In the genomic region with DNA sequence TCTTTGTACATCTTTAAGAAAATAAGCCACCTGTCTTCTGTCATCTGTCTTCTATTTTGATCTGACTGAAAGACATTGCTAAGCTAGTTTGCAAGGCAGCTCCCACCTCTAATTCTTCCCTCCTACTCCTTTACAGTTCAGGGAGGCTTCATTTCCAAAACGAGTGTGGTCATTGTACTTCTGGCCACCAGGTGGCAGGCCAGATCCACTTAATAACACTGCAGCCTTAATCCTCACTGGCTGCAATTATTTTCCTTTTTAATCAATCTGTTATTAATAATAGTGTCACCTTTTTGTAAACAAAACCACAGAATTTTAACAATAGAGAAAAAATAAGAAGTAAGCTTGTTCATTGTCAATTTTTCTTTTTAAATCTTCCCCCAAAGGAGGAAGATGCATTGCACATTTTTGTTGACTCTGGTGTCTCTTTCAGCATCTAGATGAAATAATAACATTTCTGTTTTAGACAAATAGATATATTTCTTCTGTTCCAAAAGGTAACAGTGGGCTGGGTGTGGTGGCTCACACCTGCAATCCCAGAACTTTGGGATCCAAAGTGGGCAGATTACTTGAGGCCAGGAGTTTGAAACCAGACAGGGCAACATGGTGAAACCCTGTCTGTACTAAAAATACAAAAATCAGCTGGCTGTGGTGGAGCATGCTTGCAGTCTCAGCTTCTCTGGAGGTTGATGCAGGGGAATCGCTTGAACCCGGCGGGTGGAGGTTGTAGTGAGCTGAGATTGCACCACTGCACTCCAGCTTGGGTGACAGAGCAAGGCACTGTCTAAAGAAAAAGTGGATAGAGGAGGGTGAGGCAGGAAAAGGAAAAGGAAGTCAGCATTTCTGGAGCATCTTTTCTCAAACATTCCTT, we compare ENCODE assay signal across 8 cellular contexts. TPM values are rescaled to one million over a fixed set of nuclear protein-coding genes. Genes with fewer than 3 reads are reported as not detected.
DNase-seq lines count a peak whose midpoint lies in the region; ATAC-seq and TF ChIP-seq lines count a peak whose summit lies in the region.

No MANE protein-coding gene starts in this region.

- peak; percentile 79 for TF ChIP-seq CTCF in IMR-90 (conservative IDR thresholded peaks at IDR 0.05; ENCODE audit: low read depth, low read length)
- TF ChIP-seq CTCF in left lung (IDR thresholded peaks at IDR 0.05): peak; percentile 87 to 90

- H2AK9ac ChIP-seq in IMR-90 (replicated peaks; ENCODE audit: low read depth, low read length, poor library complexity): no peak overlapping the region

- no peak overlapping the region for H2BK20ac ChIP-seq in IMR-90 (ENCODE audit: low read depth, low read length)

- H3K36me3 Mint-ChIP-seq in stimulated activated naive CD8-positive, alpha-beta T cell treated with anti-CD3 and anti-CD28 coated beads, Interleukin-15, Interleukin-2, amounts not matched to agents 100 ng/mL and 50 ng/mL, for 24 hours (ENCODE audit: low read depth): peaks cover 18% of the 10 kb centered on the region

- H4K8ac ChIP-seq in IMR-90 (ENCODE audit: low read depth in 2 of 2, low read length in 2 of 2): no peak overlapping the region

- H3K4me3 ChIP-seq in IMR-90 (ENCODE audit: insufficient read depth, low read depth, low read length): no peak overlapping the region
- H3K4me3 ChIP-seq in left lung: no peak overlapping the region

- peaks cover 7% of the 10 kb centered on the region for H3K36me3 ChIP-seq in IMR-90 (ENCODE audit: control insufficient read depth, insufficient read depth, low read length)
- H3K36me3 ChIP-seq in left lung: no peaks in the 10 kb centered on the region

- no peaks in the 10 kb centered on the region for H4K20me1 ChIP-seq in IMR-90 (ENCODE audit: insufficient read depth, low read length)

- no peak overlapping the region for H2AFZ ChIP-seq in IMR-90 (replicated peaks; ENCODE audit: low read length, poor library complexity)

- H3K9me3 ChIP-seq in IMR-90 (ENCODE audit: control insufficient read depth, insufficient read depth, low read length): peaks cover 7% of the 10 kb centered on the region
- H3K9me3 ChIP-seq in left lung: peaks cover 0 to 7% of the 10 kb centered on the region in 2 donors

- no peak overlapping the region for H3K18ac ChIP-seq in IMR-90 (ENCODE audit: low read depth, low read length)

- H3K4me1 Mint-ChIP-seq in stimulated activated naive CD8-positive, alpha-beta T cell treated with anti-CD3 and anti-CD28 coated beads, Interleukin-15, Interleukin-2, amounts not matched to agents 100 ng/mL and 50 ng/mL, for 24 hours (ENCODE audit: low read depth): peaks cover 24% of the 10 kb centered on the region

- in situ Hi-C loops in IMR-90 (cut with MboI; ENCODE audit: low sequenced_read_pairs): loop anchor here (5.0 to 10.0 kb wide), 2 partner anchors 329 to 516 kb away; no protein-coding TSS in a partner anchor

- intact Hi-C loops in IMR-90 (cut with micrococcal nuclease): loop anchor here (1.0 to 5.0 kb wide), 7 partner anchors 46 to 514 kb away; partner anchors contain the start of gene STYK1
- intact Hi-C loops in left lung (cut with DNase I): loop anchor here in 1 of 2 donors (5.0 kb wide), 1 partner anchor 326 kb away; no protein-coding TSS in a partner anchor

- DNase-seq in ELF-1 (ENCODE audit: low read depth, low spot score): peak; percentile 32
- DNase-seq in IMR-90: peak; percentile 44
- DNase-seq in T-helper 1 cell: peak in 3 of 5 donors; percentile 19 to 30 (median 27)
- DNase-seq in cerebellar cortex (ENCODE audit: low spot score): peak; percentile 48
- DNase-seq in left lung: no peak
- no peak for DNase-seq in NCI-H774 (lab: John Stamatoyannopoulos, UW)

- CTCF ChIA-PET in IMR-90 (lab: Yijun Ruan, JAX): interaction anchor here (0.6 to 1.5 kb wide), 4 partner anchors 10 to 514 kb away, joined by 3 to 8 read pairs (median 4); no protein-coding TSS in a partner anchor

- H3K9ac ChIP-seq in IMR-90 (ENCODE audit: low read depth, low read length): no peak overlapping the region

- H3K27me3 ChIP-seq in IMR-90 (ENCODE audit: control insufficient read depth, insufficient read depth, low read length) (no peaks in the 10 kb centered on the region; the same call in 1 of the 2 replicates), left lung (no peaks in the 10 kb centered on the region)

- ATAC-seq in IMR-90 (ENCODE audit: low read depth) (peak; percentile 87), left lung (peak; percentile 93), HG03342 (IDR thresholded peaks at IDR 0.05; ENCODE audit: unreplicated experiment) (no peak)

- H3K23ac ChIP-seq in IMR-90 (ENCODE audit: low read depth, low read length): no peak overlapping the region

- no peaks in the 10 kb centered on the region for H3K9me1 ChIP-seq in IMR-90 (ENCODE audit: insufficient read depth, low read length)

- H2BK15ac ChIP-seq in IMR-90 (ENCODE audit: low read depth, low read length): no peak overlapping the region

- no peak overlapping the region for H3K4me2 ChIP-seq in IMR-90 (ENCODE audit: low read depth, low read length)

- no peak overlapping the region for H3K4me3 Mint-ChIP-seq in stimulated activated naive CD8-positive, alpha-beta T cell treated with anti-CD3 and anti-CD28 coated beads, Interleukin-15, Interleukin-2, amounts not matched to agents 100 ng/mL and 50 ng/mL, for 24 hours

- no peak overlapping the region for H4K91ac ChIP-seq in IMR-90 (ENCODE audit: insufficient read depth, low read depth, low read length)

- no peak overlapping the region for H2BK120ac ChIP-seq in IMR-90 (ENCODE audit: low read depth, low read length)

- WGBS in IMR-90 (ENCODE audit: extremely low coverage in 2 of 2, insufficient read length in 1 of 2), 2 experiments: 65% methylated on average over 3 of the region's 4 CpGs; no CpG with 5 or more reads in 1 of the 2 experiments

- no peak overlapping the region for H4K5ac ChIP-seq in IMR-90 (ENCODE audit: low read depth, low read length)

- no peak overlapping the region for H2AK5ac ChIP-seq in IMR-90 (ENCODE audit: low read depth, low read length)

- H3K27ac ChIP-seq in IMR-90 (ENCODE audit: insufficient read depth, low read length) (no peak overlapping the region), left lung (peak overlapping the region in 1 of 2 donors; percentile 18)

- POLR2A ChIA-PET in IMR-90 (lab: Charles Lee; ENCODE audit: unreplicated experiment): interaction anchor here (0.6 kb wide), 1 partner anchor 123 kb away, joined by 3 read pairs; no protein-coding TSS in a partner anchor

- no peak for TF ChIP-seq POLR2A in IMR-90 (IDR thresholded peaks at IDR 0.05; ENCODE audit: low read depth, low read length)

- dilution Hi-C loops in IMR-90 (cut with HindIII; ENCODE audit: low sequenced_read_pairs, unreplicated experiment): no loop called here

- no peak overlapping the region for H2BK5ac ChIP-seq in IMR-90 (ENCODE audit: low read depth, low read length, poor library complexity, severe bottlenecking)

- H3K14ac ChIP-seq in IMR-90 (replicated peaks; ENCODE audit: low read depth, low read length): no peak overlapping the region

- H3K27ac Mint-ChIP-seq in stimulated activated naive CD8-positive, alpha-beta T cell treated with anti-CD3 and anti-CD28 coated beads, Interleukin-15, Interleukin-2, amounts not matched to agents 100 ng/mL and 50 ng/mL, for 24 hours: peak overlapping the region; percentile 45

- no peaks in the 10 kb centered on the region for H3K79me1 ChIP-seq in IMR-90 (ENCODE audit: low read depth in 1 of 2, low read length in 2 of 2)

- H3K4me1 ChIP-seq in IMR-90 (ENCODE audit: control insufficient read depth, insufficient read depth, low read length): peaks cover 1% of the 10 kb centered on the region; the same call in 1 of the 2 replicates
- peaks cover 0 to 9% of the 10 kb centered on the region in 2 donors for H3K4me1 ChIP-seq in left lung

- H3K27me3 Mint-ChIP-seq in stimulated activated naive CD8-positive, alpha-beta T cell treated with anti-CD3 and anti-CD28 coated beads, Interleukin-15, Interleukin-2, amounts not matched to agents 100 ng/mL and 50 ng/mL, for 24 hours: no peaks in the 10 kb centered on the region

- TF ChIP-seq RAD21 in IMR-90 (IDR thresholded peaks at IDR 0.05; ENCODE audit: low read length): peak; percentile 84

- H3K4ac ChIP-seq in IMR-90 (ENCODE audit: low read depth, low read length): no peak overlapping the region

- BruUV-seq in IMR-90 (replicated peaks; lab: Mats Ljungman, UMichigan): no TSS peak

- no peak overlapping the region for H3K56ac ChIP-seq in IMR-90 (ENCODE audit: extremely low read depth, insufficient read depth, low read length)

- H3K9me3 Mint-ChIP-seq in stimulated activated naive CD8-positive, alpha-beta T cell treated with anti-CD3 and anti-CD28 coated beads, Interleukin-15, Interleukin-2, amounts not matched to agents 100 ng/mL and 50 ng/mL, for 24 hours: peaks cover 9% of the 10 kb centered on the region

TF ChIP-seq in IMR-90, 13 proteins besides CTCF, POLR2A, EP300 and RAD21:
- TF ChIP-seq BHLHE40 (IDR thresholded peaks at IDR 0.05; ENCODE audit: low read depth, low read length): no peak
- TF ChIP-seq SMC3 (IDR thresholded peaks at IDR 0.05; ENCODE audit: low read depth, low read length): peak; percentile 80

RNA-seq across cellular contexts. Expression of gene GABARAPL1, which starts 23.3 kb away (rescaled TPM):
- total RNA-seq in IMR-90 (2012; rRNA removed) (51.6 and 63.0 TPM in 2 replicates), left lung (10 to 100 TPM; 49.0 to 68.4 TPM)
- 75.9 and 93.6 TPM in 2 replicates for polyA plus RNA-seq in IMR-90 (2012; rRNA removed)
- 37.6 and 40.6 TPM in 2 replicates for polyA plus RNA-seq in IMR-90 (2012; cell fraction: cytosol; rRNA removed)
- 45.0 and 217 TPM in 2 replicates for polyA plus RNA-seq in IMR-90 (2012; cell fraction: nucleus; rRNA removed; ENCODE audit: low replicate concordance)

RNA-seq across cellular contexts. Expression of gene TMEM52B, which starts 57.2 kb away (rescaled TPM):
- total RNA-seq in IMR-90 (2012; rRNA removed) (2.0 and 3.1 TPM in 2 replicates), left lung (1 to 10 TPM; 1.9 to 2.0 TPM)
- polyA plus RNA-seq in IMR-90 (2012; rRNA removed): 2.4 and 3.6 TPM in 2 replicates
- polyA plus RNA-seq in IMR-90 (2012; cell fraction: cytosol; rRNA removed): 1.8 and 2.8 TPM in 2 replicates
- 1.9 and 2.8 TPM in 2 replicates for polyA plus RNA-seq in IMR-90 (2012; cell fraction: nucleus; rRNA removed; ENCODE audit: low replicate concordance)

Comparison
In these comparisons a context has a peak if more than half of its experiments do, and no peak if none do; other contexts are left out.
1. DNase-seq: peak in ELF-1 (single experiment), IMR-90 (single experiment), T-helper 1 cell (3 of 5) and cerebellar cortex (single experiment); none in left lung (0 of 2) and NCI-H774 (single experiment).